Comparison of ENCODE assay signal across 23 cellular contexts in the genomic region with DNA sequence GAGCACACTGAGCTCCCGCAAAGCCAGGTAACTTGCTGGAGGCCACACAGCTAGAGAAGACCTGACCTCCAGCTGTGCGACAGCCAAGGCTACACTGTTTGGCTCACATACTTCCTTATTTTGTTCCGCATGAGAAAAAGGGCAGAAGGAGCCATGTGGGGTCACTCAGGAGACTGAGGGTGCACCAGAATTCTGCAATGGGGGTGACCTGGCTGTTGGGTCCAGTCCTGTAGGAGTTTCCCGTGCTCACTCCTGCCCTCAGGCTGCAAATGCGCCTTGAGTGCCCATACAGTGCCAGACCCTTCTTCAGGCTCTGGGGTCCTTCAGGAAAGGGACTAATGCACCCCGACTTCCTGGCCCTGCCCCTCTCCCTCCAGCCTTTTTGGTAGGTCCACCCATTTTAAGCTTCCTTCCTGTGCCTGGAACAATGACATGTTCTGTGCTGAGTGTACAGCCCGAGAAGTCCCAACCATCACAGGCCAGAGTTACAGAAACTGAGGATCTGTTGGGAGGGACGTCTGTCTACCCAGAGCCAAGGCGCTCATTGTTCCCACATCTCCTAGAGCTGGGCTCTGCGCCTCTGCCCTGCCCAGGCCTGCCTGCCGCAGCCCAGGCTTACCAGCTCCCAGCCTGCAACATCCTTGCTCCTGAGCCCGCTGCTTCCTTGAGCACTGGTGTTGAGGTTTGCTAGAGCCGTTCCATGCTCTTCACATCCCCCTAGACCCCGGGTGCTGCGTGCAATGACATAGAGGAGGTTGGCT. TPM values are rescaled to one million over a fixed set of nuclear protein-coding genes. Genes with fewer than 3 reads are reported as not detected.
DNase-seq lines count a peak whose midpoint lies in the region; FAIRE-seq and TF ChIP-seq lines count a peak whose summit lies in the region.
"Had no signal": no experiment of that assay in that cellular context is flagged by ENCODE, and none has a peak within 500 bp of the region (broad histone marks: within the 10 kb centered on the region; RNA-seq: fewer than 3 reads in every experiment).

No MANE protein-coding gene starts in this region.

- TF ChIP-seq POLR2A in esophagus muscularis mucosa (IDR thresholded peaks at IDR 0.05; ENCODE audit: low read depth), result no peak
- TF ChIP-seq POLR2A in sigmoid colon (IDR thresholded peaks at IDR 0.05), result no peak

- TF ChIP-seq EP300 in esophagus muscularis mucosa (IDR thresholded peaks at IDR 0.05) (no peak), sigmoid colon (IDR thresholded peaks at IDR 0.05) (no peak)

- DNase-seq in HL-60 (ENCODE audit: low read depth in 1 of 2, low spot score in 1 of 2) (peak in 1 of 2 experiments; percentile 51), esophagus muscularis mucosa (ENCODE audit: extremely low spot score) (no peak), kidney (peak; percentile 56), sigmoid colon (peak; percentile 61), ureter (ENCODE audit: low spot score) (no peak), SIG-M5 (lab: John Stamatoyannopoulos, UW) (no peak), SW 1271 (lab: John Stamatoyannopoulos, UW) (no peak)
- DNase-seq in activated CD4-positive, alpha-beta T cell treated with anti-CD3 and anti-CD28 coated beads for 48 hours, result no peak
- DNase-seq: activated CD4-positive, alpha-beta T cell treated with anti-CD3 and anti-CD28 coated beads, Interleukin-2, amount 10 ng/mL, durations not matched to agents 7 days and 5 days; activated naive CD4-positive, alpha-beta T cell treated with anti-CD3 and anti-CD28 coated beads for 36 hours; CD4-positive, alpha-beta memory T cell; effector CD8-positive, alpha-beta T cell; NCI-H2029 treated with DMSO at 0.1 percent for 48 hours; NCI-H510A; nephron progenitor cell; NK-92 treated with Interleukin-12 subunit alpha and Interleukin-12 subunit beta, amount 100 ng/mL, for 24 hours; psoas muscle; stimulated activated CD4-positive, alpha-beta T cell treated with anti-CD3 and anti-CD28 coated beads, Interleukin-15, amount 100 ng/mL, for 24 hours; testis had no signal

- H3K27me3 ChIP-seq in HL-60 (ENCODE audit: insufficient read depth, poor library complexity, severe bottlenecking) (no peaks in the 10 kb centered on the region), esophagus muscularis mucosa (no peaks in the 10 kb centered on the region), sigmoid colon (no peaks in the 10 kb centered on the region)
- H3K27me3 ChIP-seq: ascending aorta, testis had no signal

- no peak overlapping the region for H3K4me3 ChIP-seq in HL-60 (replicated peaks; ENCODE audit: insufficient read depth, low read length)
- H3K4me3 ChIP-seq in esophagus muscularis mucosa, result no peak overlapping the region
- H3K4me3 ChIP-seq in kidney (ENCODE audit: low read length in 2 of 2), result no peak overlapping the region
- no peak overlapping the region for H3K4me3 ChIP-seq in sigmoid colon
- H3K4me3 ChIP-seq: ascending aorta, GM12878, HAP-1, psoas muscle, testis had no signal

- H3K9ac ChIP-seq in kidney (ENCODE audit: low read length in 2 of 2), result no peak overlapping the region

- TF ChIP-seq CTCF in HL-60 (IDR thresholded peaks at IDR 0.05; ENCODE audit: insufficient read depth, low read length) (no peak), esophagus muscularis mucosa (IDR thresholded peaks at IDR 0.05) (no peak), kidney (IDR thresholded peaks at IDR 0.05; ENCODE audit: borderline replicate concordance, extremely low read depth, insufficient read depth) (no peak), sigmoid colon (IDR thresholded peaks at IDR 0.05) (no peak)

- peaks cover 11 to 23% (median 12%) of the 10 kb centered on the region in 4 donors for H3K4me1 ChIP-seq in esophagus muscularis mucosa
- H3K4me1 ChIP-seq in kidney (ENCODE audit: control insufficient read depth in 1 of 2, insufficient read depth in 1 of 2, low read depth in 1 of 2, low read length in 2 of 2), result peaks cover 0 to 6% of the 10 kb centered on the region in 2 donors
- H3K4me1 ChIP-seq in sigmoid colon, result no peaks in the 10 kb centered on the region
- H3K4me1 ChIP-seq: ascending aorta, HAP-1, testis had no signal

- WGBS in esophagus muscularis mucosa, result 89% methylated on average over 9 of the region's 15 CpGs
- WGBS in sigmoid colon, 2 donors, result 87 to 88% methylated on average over 15 of the region's 15 CpGs

- H3K27ac ChIP-seq in HL-60 (replicated peaks) (peak overlapping the region; percentile 39), esophagus muscularis mucosa (replicated peaks in 1 of 4) (peak overlapping the region in 3 of 4 donors; percentile 17 to 59 (median 21)), kidney (ENCODE audit: low read depth in 2 of 2, low read length in 2 of 2) (peak overlapping the region; percentile 33 to 41), sigmoid colon (peak overlapping the region in 1 of 4 donors; percentile 52)
- H3K27ac ChIP-seq: ascending aorta, psoas muscle, RWPE1, testis had no signal

- H3K9me3 ChIP-seq in esophagus muscularis mucosa (no peaks in the 10 kb centered on the region), kidney (ENCODE audit: control insufficient read depth in 1 of 2, low read length in 2 of 2) (no peaks in the 10 kb centered on the region), sigmoid colon (no peaks in the 10 kb centered on the region)
- H3K9me3 ChIP-seq: ascending aorta, HAP-1, psoas muscle, testis had no signal

- H3K36me3 ChIP-seq in esophagus muscularis mucosa (no peaks in the 10 kb centered on the region), kidney (ENCODE audit: control insufficient read depth in 1 of 2, insufficient read depth in 2 of 2, low read length in 2 of 2) (no peaks in the 10 kb centered on the region), sigmoid colon (no peaks in the 10 kb centered on the region)
- H3K36me3 ChIP-seq: ascending aorta, HAP-1 had no signal

- intact Hi-C loops in esophagus muscularis mucosa (cut with DNase I), result no loop called here
- intact Hi-C loops in kidney (cut with DNase I), result no loop called here
- intact Hi-C loops in sigmoid colon (cut with DNase I), result no loop called here

- FAIRE-seq in kidney (lab: Jason Lieb, UNC), result no peak
- FAIRE-seq: GM12878 had no signal

RNA-seq across cellular contexts. Expression of a gene that starts 33.5 kb away (rescaled TPM):
- total RNA-seq in esophagus muscularis mucosa, result 10 to 100 TPM; 24.5 to 80.7 (median 66.0) TPM
- total RNA-seq in kidney, result 104 TPM
- polyA plus RNA-seq in kidney (ENCODE audit: insufficient read depth, low read depth, low replicate concordance), result 9.9 TPM
- 10 to 100 TPM; 14.2 to 27.2 (median 17.7) TPM for total RNA-seq in sigmoid colon
- 10 to 100 TPM in 2 of 3 donors, 1 to 10 TPM in 1; 1.8 to 14.5 (median 10.6) TPM for polyA plus RNA-seq in sigmoid colon
- total RNA-seq in ureter, result 53.7 TPM

Comparison
In these comparisons a context has a peak if more than half of its experiments do, and no peak if none do; other contexts are left out.
1. DNase-seq: peak in kidney (single experiment) and sigmoid colon (single experiment); none in esophagus muscularis mucosa (single experiment), ureter (single experiment), SIG-M5 (single experiment), activated CD4-positive, alpha-beta T cell treated with anti-CD3 and anti-CD28 coated beads for 48 hours (single experiment) and SW 1271 (0 of 2).